ENCODE assay signal across 1 cellular context in the genomic region with DNA sequence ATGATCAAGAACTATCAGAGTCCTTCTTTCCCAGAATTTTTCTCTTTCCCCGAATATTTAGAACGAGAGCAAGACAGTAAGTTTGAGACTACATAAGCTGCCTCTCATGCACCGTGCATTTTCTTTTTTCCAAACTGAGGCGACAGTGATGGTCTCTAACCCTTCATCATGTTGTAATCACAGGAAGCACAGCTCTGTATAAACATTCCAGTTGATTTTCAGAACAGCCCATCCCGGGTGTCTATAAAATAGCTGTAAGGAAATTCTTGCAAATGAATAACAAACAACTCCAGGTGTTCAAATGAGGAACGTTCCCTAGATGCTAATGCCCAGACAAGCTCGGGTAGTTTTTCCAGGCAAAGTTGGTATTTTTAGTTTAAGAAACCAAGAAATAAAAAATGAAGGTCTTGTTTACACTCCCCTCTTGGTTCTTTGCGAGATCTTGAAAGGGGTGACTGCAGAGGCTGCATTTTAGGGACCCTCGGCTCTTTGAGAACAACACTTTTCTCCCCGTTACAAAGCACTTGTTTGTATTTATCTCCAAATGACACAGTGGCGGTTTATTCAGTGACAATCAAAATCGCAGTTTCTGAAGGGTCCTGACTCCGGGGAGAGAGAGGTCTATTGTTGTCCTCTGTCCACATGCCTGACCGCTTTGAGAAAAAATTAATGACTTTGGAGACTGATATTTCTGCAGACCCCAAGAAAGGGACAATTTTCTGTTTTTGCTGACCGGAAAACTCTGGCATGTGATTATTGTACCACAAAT.
TF ChIP-seq lines count a peak whose summit lies in the region.

No MANE protein-coding gene starts in this region.

TF ChIP-seq in IMR-90, 13 proteins besides CTCF, POLR2A, EP300 and RAD21 (continued from another document):
- TF ChIP-seq, protein P1, sequence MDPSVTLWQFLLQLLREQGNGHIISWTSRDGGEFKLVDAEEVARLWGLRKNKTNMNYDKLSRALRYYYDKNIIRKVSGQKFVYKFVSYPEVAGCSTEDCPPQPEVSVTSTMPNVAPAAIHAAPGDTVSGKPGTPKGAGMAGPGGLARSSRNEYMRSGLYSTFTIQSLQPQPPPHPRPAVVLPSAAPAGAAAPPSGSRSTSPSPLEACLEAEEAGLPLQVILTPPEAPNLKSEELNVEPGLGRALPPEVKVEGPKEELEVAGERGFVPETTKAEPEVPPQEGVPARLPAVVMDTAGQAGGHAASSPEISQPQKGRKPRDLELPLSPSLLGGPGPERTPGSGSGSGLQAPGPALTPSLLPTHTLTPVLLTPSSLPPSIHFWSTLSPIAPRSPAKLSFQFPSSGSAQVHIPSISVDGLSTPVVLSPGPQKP (IDR thresholded peaks at IDR 0.05; ENCODE audit: borderline replicate concordance, low read depth, low read length) = no peak
- no peak for TF ChIP-seq CHD1 (IDR thresholded peaks at IDR 0.05; ENCODE audit: low read depth, low read length)
- TF ChIP-seq, protein P2, sequence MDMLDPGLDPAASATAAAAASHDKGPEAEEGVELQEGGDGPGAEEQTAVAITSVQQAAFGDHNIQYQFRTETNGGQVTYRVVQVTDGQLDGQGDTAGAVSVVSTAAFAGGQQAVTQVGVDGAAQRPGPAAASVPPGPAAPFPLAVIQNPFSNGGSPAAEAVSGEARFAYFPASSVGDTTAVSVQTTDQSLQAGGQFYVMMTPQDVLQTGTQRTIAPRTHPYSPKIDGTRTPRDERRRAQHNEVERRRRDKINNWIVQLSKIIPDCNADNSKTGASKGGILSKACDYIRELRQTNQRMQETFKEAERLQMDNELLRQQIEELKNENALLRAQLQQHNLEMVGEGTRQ (IDR thresholded peaks at IDR 0.05; ENCODE audit: low read depth, low read length) = no peak
